Comparison of ENCODE assay signal across 1 cellular context in genomic region chr14:54498579-54498978, GRCh38.
TF ChIP-seq lines count a peak whose summit lies in the region.

No MANE protein-coding gene starts in this region.

TF ChIP-seq in K562, 482 proteins besides CTCF, POLR2A, EP300 and RAD21:
- TF ChIP-seq ZC3H4 (CRISPR knock-in tag; IDR thresholded peaks at IDR 0.05; ENCODE audit: borderline replicate concordance) = no peak
- TF ChIP-seq ZNF263 (CRISPR knock-in tag; IDR thresholded peaks at IDR 0.05; ENCODE audit: borderline replicate concordance) = no peak
- no peak for TF ChIP-seq ZSCAN29 (IDR thresholded peaks at IDR 0.05)
- no peak for TF ChIP-seq NR2C2 (CRISPR knock-in tag; IDR thresholded peaks at IDR 0.05)
- TF ChIP-seq NR2C2 (tag; IDR thresholded peaks at IDR 0.05) = no peak
